In genomic region chr22:17963015-17963414, GRCh38 we compare ENCODE assay signal across 30 cellular contexts.
"Had no signal": no experiment of that assay in that cellular context is flagged by ENCODE, and none has a peak within 500 bp of the region (broad histone marks: within the 10 kb centered on the region; RNA-seq: fewer than 3 reads in every experiment).

No MANE protein-coding gene starts in this region.

- H3K4me3 Mint-ChIP-seq: activated CD4-positive, alpha-beta memory T cell treated with anti-CD3 and anti-CD28 coated beads for 36 hours; activated CD4-positive, alpha-beta T cell treated with anti-CD3 and anti-CD28 coated beads, Interleukin-2, amount 10 ng/mL, durations not matched to agents 24 days and 14 days; activated naive CD4-positive, alpha-beta T cell treated with anti-CD3 and anti-CD28 coated beads, Interleukin-2, amount 10 ng/mL, durations not matched to agents 7 days and 5 days; activated naive CD8-positive, alpha-beta T cell treated with anti-CD3 and anti-CD28 coated beads, Interleukin-2, amount 50 U/mL, for 24 hours; nephron progenitor cell; T-cell; T-helper 2 cell treated with Interferon-gamma antibody and Interleukin-4, amounts not matched to agents 5 μg/mL and 100 μg/mL, for 36 hours had no signal

- H3K4me1 ChIP-seq: breast epithelium, lower lobe of right lung, right lobe of liver had no signal

- H3K4me1 Mint-ChIP-seq: activated CD4-positive, alpha-beta T cell treated with anti-CD3 and anti-CD28 coated beads, Interleukin-2, amount 10 ng/mL, durations not matched to agents 24 days and 14 days had no signal

- H3K9me3 ChIP-seq: breast epithelium, esophagus squamous epithelium, lower lobe of right lung, neutrophil, right lobe of liver, transverse colon had no signal

- DNase-seq: activated CD4-positive, alpha-beta memory T cell treated with anti-CD3 and anti-CD28 coated beads for 36 hours; activated CD4-positive, alpha-beta T cell treated with anti-CD3 and anti-CD28 coated beads, Interleukin-2, amount 10 ng/mL, durations not matched to agents 24 days and 14 days; activated CD4-positive, CD25-positive, alpha-beta regulatory T cell treated with anti-CD3 and anti-CD28 coated beads, Interleukin-2, amount 50 U/mL, for 72 hours; activated CD8-positive, alpha-beta memory T cell treated with anti-CD3 and anti-CD28 coated beads, Interleukin-2, amount 50 U/mL, for 4 hours; activated gamma-delta T cell; activated naive CD4-positive, alpha-beta T cell treated with anti-CD3 and anti-CD28 coated beads, Interleukin-2, amount 10 ng/mL, durations not matched to agents 7 days and 5 days; activated naive CD8-positive, alpha-beta T cell treated with anti-CD3 and anti-CD28 coated beads, Interleukin-2, amount 50 U/mL, for 24 hours; activated T-cell treated with anti-CD3 and anti-CD28 coated beads, Interleukin-2, amount 50 U/mL, for 1 hour; amygdala; central memory CD4-positive, alpha-beta T cell; dermis blood vessel endothelial cell; effector CD4-positive, alpha-beta T cell; esophagus squamous epithelium; foreskin melanocyte; kidney glomerular epithelial cell; lower lobe of right lung; mesendoderm; nephron progenitor cell; right lobe of liver; stimulated activated CD4-positive, alpha-beta T cell treated with anti-CD3 and anti-CD28 coated beads, Interleukin-12 subunit alpha, Interleukin-12 subunit beta, amount 100 ng/mL, for 4 hours; stimulated activated CD4-positive, alpha-beta T cell treated with anti-CD3 and anti-CD28 coated beads, Interleukin-4, amount 100 ng/mL, for 1 hour; T-cell; transverse colon had no signal

- H3K9me3 Mint-ChIP-seq: activated CD4-positive, alpha-beta memory T cell treated with anti-CD3 and anti-CD28 coated beads for 36 hours; activated CD4-positive, alpha-beta T cell treated with anti-CD3 and anti-CD28 coated beads, Interleukin-2, amount 10 ng/mL, durations not matched to agents 24 days and 14 days; activated naive CD4-positive, alpha-beta T cell treated with anti-CD3 and anti-CD28 coated beads, Interleukin-2, amount 10 ng/mL, durations not matched to agents 7 days and 5 days; activated naive CD8-positive, alpha-beta T cell treated with anti-CD3 and anti-CD28 coated beads, Interleukin-2, amount 50 U/mL, for 24 hours; nephron progenitor cell; T-cell; T-helper 2 cell treated with Interferon-gamma antibody and Interleukin-4, amounts not matched to agents 5 μg/mL and 100 μg/mL, for 36 hours had no signal

- H3K27ac Mint-ChIP-seq: activated CD4-positive, alpha-beta memory T cell treated with anti-CD3 and anti-CD28 coated beads for 36 hours; activated CD4-positive, alpha-beta T cell treated with anti-CD3 and anti-CD28 coated beads, Interleukin-2, amount 10 ng/mL, durations not matched to agents 24 days and 14 days; activated naive CD4-positive, alpha-beta T cell treated with anti-CD3 and anti-CD28 coated beads, Interleukin-2, amount 10 ng/mL, durations not matched to agents 7 days and 5 days; activated naive CD8-positive, alpha-beta T cell treated with anti-CD3 and anti-CD28 coated beads, Interleukin-2, amount 50 U/mL, for 24 hours; nephron progenitor cell; T-cell; T-helper 2 cell treated with Interferon-gamma antibody and Interleukin-4, amounts not matched to agents 5 μg/mL and 100 μg/mL, for 36 hours had no signal

- H3K27ac ChIP-seq: breast epithelium, epithelial cell of prostate, lower lobe of right lung, neutrophil, right lobe of liver, transverse colon, VCaP had no signal

- ATAC-seq: activated naive CD8-positive, alpha-beta T cell treated with anti-CD3 and anti-CD28 coated beads, Interleukin-2, amount 50 U/mL, for 24 hours; left lobe of liver; lower lobe of right lung; right lobe of liver; T-cell had no signal

- H3K27me3 Mint-ChIP-seq: activated CD4-positive, alpha-beta memory T cell treated with anti-CD3 and anti-CD28 coated beads for 36 hours; activated CD4-positive, alpha-beta T cell treated with anti-CD3 and anti-CD28 coated beads, Interleukin-2, amount 10 ng/mL, durations not matched to agents 24 days and 14 days; activated naive CD4-positive, alpha-beta T cell treated with anti-CD3 and anti-CD28 coated beads, Interleukin-2, amount 10 ng/mL, durations not matched to agents 7 days and 5 days; activated naive CD8-positive, alpha-beta T cell treated with anti-CD3 and anti-CD28 coated beads, Interleukin-2, amount 50 U/mL, for 24 hours; T-cell had no signal

- H3K36me3 Mint-ChIP-seq: activated naive CD4-positive, alpha-beta T cell treated with anti-CD3 and anti-CD28 coated beads, Interleukin-2, amount 10 ng/mL, durations not matched to agents 7 days and 5 days had no signal

- H3K27me3 ChIP-seq: breast epithelium, esophagus squamous epithelium, neutrophil, right lobe of liver, transverse colon had no signal

- FAIRE-seq: TTC549 had no signal

- H3K4me3 ChIP-seq: breast epithelium, esophagus squamous epithelium, lower lobe of right lung, right lobe of liver, transverse colon had no signal

- H3K36me3 ChIP-seq: breast epithelium, esophagus squamous epithelium, lower lobe of right lung, neutrophil, right lobe of liver, transverse colon had no signal
